ENCODE assay signal across 27 cellular contexts in the genomic region with DNA sequence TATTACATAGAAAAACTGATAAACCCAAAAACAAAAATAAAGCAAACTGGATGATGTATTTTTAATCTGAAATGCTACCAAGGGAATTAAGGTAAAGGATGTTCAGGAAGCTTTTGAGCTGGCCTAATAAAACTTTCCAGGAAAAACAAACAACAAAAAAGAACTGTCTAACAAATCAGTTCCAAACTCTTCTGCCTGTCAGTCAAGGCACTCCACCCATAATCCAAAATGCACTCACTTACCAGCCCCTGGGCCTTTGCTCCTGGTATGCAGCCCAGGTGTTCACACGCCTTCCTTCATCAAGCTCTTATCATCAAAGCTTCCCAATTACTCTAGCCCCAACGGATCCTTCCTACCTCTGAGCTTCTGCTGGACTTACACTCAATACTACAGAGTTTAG. TPM values are rescaled to one million over a fixed set of nuclear protein-coding genes. Genes with fewer than 3 reads are reported as not detected.
DNase-seq lines count a peak whose midpoint lies in the region; ATAC-seq, FAIRE-seq and TF ChIP-seq lines count a peak whose summit lies in the region.
"Had no signal": no experiment of that assay in that cellular context is flagged by ENCODE, and none has a peak within 500 bp of the region (broad histone marks: within the 10 kb centered on the region; RNA-seq: fewer than 3 reads in every experiment).

No MANE protein-coding gene starts in this region.

- 49% methylated on average over 2 of the region's 2 CpGs for WGBS in HepG2 (ENCODE audit: low lambda C conversion rate)
- WGBS in right lobe of liver (ENCODE audit: insufficient coverage, low coverage, low lambda C conversion rate, missing lambda C conversion rate), result 80% methylated on average over 2 of the region's 2 CpGs

- TF ChIP-seq RAD21 in HepG2 (CRISPR knock-in tag; IDR thresholded peaks at IDR 0.05), result no peak

- H3K4me3 Mint-ChIP-seq in Calu3 (ENCODE audit: low read depth, unreplicated experiment), result no peak overlapping the region
- H3K4me3 Mint-ChIP-seq: B cell; CD8-positive, alpha-beta T cell; HFFc6 had no signal

- no peak for TF ChIP-seq EP300 in HepG2 (IDR thresholded peaks at IDR 0.05; ENCODE audit: low read depth in 2 of 2, low read length in 2 of 2)
- TF ChIP-seq EP300 in HepG2 (CRISPR knock-in tag; IDR thresholded peaks at IDR 0.05; ENCODE audit: borderline replicate concordance), result no peak

- peaks cover 21% of the 10 kb centered on the region for H3K4me1 Mint-ChIP-seq in Calu3 (ENCODE audit: low read depth, unreplicated experiment)

- POLR2A ChIA-PET in HepG2 (lab: Yijun Ruan, JAX), result no interaction called here

- H3K79me2 ChIP-seq in HepG2 (ENCODE audit: insufficient read depth, low read length), result peaks cover 33% of the 10 kb centered on the region

- BruUV-seq in HepG2 (replicated peaks; lab: Mats Ljungman, UMichigan) (no TSS peak), Calu3 (replicated peaks; lab: Mats Ljungman, UMichigan) (no TSS peak)

- no peaks in the 10 kb centered on the region for H3K9me3 Mint-ChIP-seq in Calu3 (ENCODE audit: low read depth, unreplicated experiment)
- H3K9me3 Mint-ChIP-seq: CD4-positive, CD25-positive, alpha-beta regulatory T cell; CD8-positive, alpha-beta T cell; HFFc6 had no signal

- H3K36me3 Mint-ChIP-seq in Calu3 (ENCODE audit: insufficient read depth, unreplicated experiment), result peaks cover 14% of the 10 kb centered on the region

- H4K20me1 ChIP-seq in HepG2 (ENCODE audit: insufficient read depth, low read length), result no peaks in the 10 kb centered on the region

- H3K27me3 ChIP-seq in HepG2 (ENCODE audit: control insufficient read depth in 1 of 2, insufficient read depth in 2 of 2, low read length in 2 of 2), result no peaks in the 10 kb centered on the region; a peak in 1 of 5 replicates
- H3K27me3 ChIP-seq in right lobe of liver, result no peaks in the 10 kb centered on the region
- no peaks in the 10 kb centered on the region for H3K27me3 ChIP-seq in HUES48 (ENCODE audit: control insufficient read depth, insufficient read depth, low read length)
- H3K27me3 ChIP-seq: BLaER1 had no signal

- no peak overlapping the region for H3K9ac ChIP-seq in HepG2 (ENCODE audit: insufficient read depth, low read depth, low read length)
- no peak overlapping the region for H3K9ac ChIP-seq in HUES48 (ENCODE audit: low read depth, low read length)
- H3K9ac ChIP-seq: BLaER1 had no signal

- H3K9me3 ChIP-seq in HepG2 (ENCODE audit: low read length) (no peaks in the 10 kb centered on the region), right lobe of liver (no peaks in the 10 kb centered on the region), HUES48 (ENCODE audit: control insufficient read depth, insufficient read depth, low read length) (no peaks in the 10 kb centered on the region)
- H3K9me3 ChIP-seq: BLaER1, Caco-2 had no signal

- no peaks in the 10 kb centered on the region; a peak in 1 of 5 replicates for H3K36me3 ChIP-seq in HepG2 (replicated peaks in 1 of 2; ENCODE audit: control insufficient read depth in 1 of 2, insufficient read depth in 2 of 2, low read length in 2 of 2)
- no peaks in the 10 kb centered on the region for H3K36me3 ChIP-seq in right lobe of liver
- H3K36me3 ChIP-seq in HUES48 (ENCODE audit: control insufficient read depth, insufficient read depth, low read length), result peaks cover 16% of the 10 kb centered on the region

- TF ChIP-seq POLR2A in HepG2 (IDR thresholded peaks at IDR 0.05; ENCODE audit: insufficient read depth in 1 of 2, low read depth in 2 of 2, low read length in 2 of 2) (no peak), right lobe of liver (IDR thresholded peaks at IDR 0.05) (no peak)

- ATAC-seq in HepG2 (no peak), right lobe of liver (no peak)
- ATAC-seq: CD8-positive, alpha-beta T cell; GM12878 had no signal

- no peak overlapping the region for H2AFZ ChIP-seq in HepG2 (ENCODE audit: low read length)

- peaks cover 25% of the 10 kb centered on the region for H3K4me1 ChIP-seq in HepG2 (ENCODE audit: insufficient read depth, low read length)
- peaks cover 0 to 3% (median 3%) of the 10 kb centered on the region in 4 donors for H3K4me1 ChIP-seq in right lobe of liver
- peaks cover 41% of the 10 kb centered on the region for H3K4me1 ChIP-seq in HUES48 (ENCODE audit: control insufficient read depth, insufficient read depth, low read length)

- peak; percentile 34 for FAIRE-seq in HepG2 (lab: Jason Lieb, UNC)
- FAIRE-seq: A204.1, D721Med, GM12878, GM19239, H54 had no signal

- DNase-seq in NCI-H82 (lab: John Stamatoyannopoulos, UW), result peak; percentile 11
- no peak for DNase-seq in NCI-H82 treated with DMSO at 0.1 percent for 48 hours (lab: John Stamatoyannopoulos, UW; ENCODE audit: unreplicated experiment)
- no peak for DNase-seq in HepG2 (ENCODE audit: low spot score)
- DNase-seq in right lobe of liver, result no peak
- DNase-seq in HT-29 (ENCODE audit: low spot score), result no peak
- DNase-seq in HK-2 (ENCODE audit: unreplicated experiment), result no peak
- DNase-seq in Calu3, result no peak
- DNase-seq: Caco-2; CD4-positive, CD25-positive, alpha-beta regulatory T cell; CD8-positive, alpha-beta T cell; DMS 273 treated with DMSO at 0.1 percent for 48 hours; DMS79; EL; GDM1; GOT3; HCEC 1CT; HFFc6 had no signal

- intact Hi-C loops in HepG2 (cut with micrococcal nuclease; ENCODE audit: unreplicated experiment) (no loop called here), right lobe of liver (cut with DNase I) (no loop called here), Calu3 (cut with micrococcal nuclease; ENCODE audit: unreplicated experiment) (no loop called here)

- no peaks in the 10 kb centered on the region for H3K27me3 Mint-ChIP-seq in Calu3 (ENCODE audit: unreplicated experiment)
- H3K27me3 Mint-ChIP-seq: B cell; CD4-positive, CD25-positive, alpha-beta regulatory T cell had no signal

- CTCF ChIA-PET in HepG2 (lab: Yijun Ruan, JAX; ENCODE audit: low intra/inter-chr PET ratio, low total read pairs), result no interaction called here
- CTCF ChIA-PET in Calu3 (lab: Charles Lee), result no interaction called here

- no peak overlapping the region for H3K4me2 ChIP-seq in HepG2 (ENCODE audit: low read depth, low read length)
- H3K4me2 ChIP-seq: BLaER1 had no signal

- TF ChIP-seq CTCF in HepG2 (CRISPR knock-in tag; IDR thresholded peaks at IDR 0.05) (no peak), right lobe of liver (IDR thresholded peaks at IDR 0.05) (no peak), Calu3 (IDR thresholded peaks at IDR 0.05; ENCODE audit: unreplicated experiment) (no peak)

- H3K4me3 ChIP-seq in HepG2 (replicated peaks in 1 of 3; ENCODE audit: insufficient read depth in 1 of 3, low read depth in 2 of 3, low read length in 3 of 3), result no peak overlapping the region
- no peak overlapping the region for H3K4me3 ChIP-seq in right lobe of liver
- no peak overlapping the region for H3K4me3 ChIP-seq in HUES48 (ENCODE audit: low read depth, low read length)
- H3K4me3 ChIP-seq: BLaER1, GM12878 had no signal

- H3K27ac ChIP-seq in HepG2 (ENCODE audit: extremely low read length, insufficient read depth, low read length) (no peak overlapping the region), right lobe of liver (no peak overlapping the region), HUES48 (ENCODE audit: low read depth, low read length) (peak overlapping the region; percentile 21)
- H3K27ac ChIP-seq: 22Rv1, BLaER1, C4-2B had no signal

- in situ Hi-C loops in HepG2 (cut with HindIII; ENCODE audit: extremely low pct_ligation_motif_present, low pct_unique_long_range_greater_than_20kb), result no loop called here

- H3K27ac Mint-ChIP-seq in Calu3 (ENCODE audit: unreplicated experiment), result no peak overlapping the region
- H3K27ac Mint-ChIP-seq: B cell; CD4-positive, CD25-positive, alpha-beta regulatory T cell; CD8-positive, alpha-beta T cell; HFFc6 had no signal

RNA-seq across cellular contexts. Expression of a gene that starts 3.7 kb away (rescaled TPM):
- total RNA-seq in HepG2 (2016; rRNA removed; fragmentation: Illumina TruSeq; extraction: Trizol) (22.9 and 36.6 TPM in 2 replicates), right lobe of liver (10 to 100 TPM in 5 of 6 experiments, 1 to 10 TPM in 1; 7.1 to 12.8 (median 10.5) TPM), Calu3 (2022) (13.2 TPM in 2 replicates)
- 6.8 and 7.3 TPM in 2 replicates for total RNA-seq in HepG2 (2016; cell fraction: cytosol; rRNA removed; fragmentation: Illumina TruSeq; extraction: Trizol; ENCODE audit: low read depth)
- 22.6 and 31.6 TPM in 2 replicates for total RNA-seq in HepG2 (2016; cell fraction: insoluble cytoplasmic fraction; rRNA removed; fragmentation: Illumina TruSeq; extraction: Trizol)
- total RNA-seq in HepG2 (2016; cell fraction: membrane; rRNA removed; fragmentation: Illumina TruSeq; extraction: Trizol), result 7.4 and 8.0 TPM in 2 replicates
- total RNA-seq in HepG2 (2016; cell fraction: nucleus; rRNA removed; fragmentation: Illumina TruSeq; extraction: Trizol), result 22.2 and 23.8 TPM in 2 replicates
- polyA plus RNA-seq in HepG2 (2011; rRNA removed), result 12.6 and 12.9 TPM in 2 replicates
- polyA plus RNA-seq in HepG2 (2011; cell fraction: cytosol; rRNA removed), result 9.3 and 11.0 TPM in 2 replicates
- 14.9 and 16.2 TPM in 2 replicates for polyA plus RNA-seq in HepG2 (2011; cell fraction: nucleus; rRNA removed)
- 10.6 and 14.3 TPM in 2 replicates for polyA plus RNA-seq in HepG2 (2012)
- polyA plus RNA-seq in HepG2 (2016; cell fraction: cytosol; fragmentation: Illumina TruSeq; extraction: Trizol; ENCODE audit: low read depth), result 3.4 and 4.8 TPM in 2 replicates
- polyA plus RNA-seq in HepG2 (2016; cell fraction: insoluble cytoplasmic fraction; fragmentation: Illumina TruSeq; extraction: Trizol; ENCODE audit: low read depth), result 23.3 and 23.8 TPM in 2 replicates
- 3.8 and 4.6 TPM in 2 replicates for polyA plus RNA-seq in HepG2 (2016; cell fraction: membrane; fragmentation: Illumina TruSeq; extraction: Trizol; ENCODE audit: low read depth)
- 17.0 and 17.2 TPM in 2 replicates for polyA plus RNA-seq in HepG2 (2016; cell fraction: nucleus; fragmentation: Illumina TruSeq; extraction: Trizol; ENCODE audit: insufficient read depth, low read depth)
- polyA minus RNA-seq in HepG2 (2011; rRNA and poly(A)+ RNA removed; ENCODE audit: low replicate concordance), result 28.4 and 31.4 TPM in 2 replicates
- polyA minus RNA-seq in HepG2 (2011; cell fraction: cytosol; rRNA and poly(A)+ RNA removed), result 19.6 and 19.7 TPM in 2 replicates
- 41.3 and 44.3 TPM in 2 replicates for polyA minus RNA-seq in HepG2 (2011; cell fraction: nucleus; rRNA and poly(A)+ RNA removed)
- 10.1 and 11.6 TPM in 2 replicates for total RNA-seq in HT-29 (2014; rRNA removed; shearing (Covaris generic))

RNA-seq across cellular contexts. Expression of a gene that starts 32.3 kb away (rescaled TPM):
- total RNA-seq in HepG2 (2016; rRNA removed; fragmentation: Illumina TruSeq; extraction: Trizol) (0.40 TPM in 1 of 2 replicates, not detected in the other), right lobe of liver (1 to 10 TPM in 2 of 6 experiments, under 1 TPM in 3, not detected in 1; 0.26 to 2.8 (median 0.34) TPM), Calu3 (2022) (0.61 and 0.71 TPM in 2 replicates)
- not detected in 2 replicates for total RNA-seq in HepG2 (2016; cell fraction: cytosol; rRNA removed; fragmentation: Illumina TruSeq; extraction: Trizol; ENCODE audit: low read depth)
- total RNA-seq in HepG2 (2016; cell fraction: insoluble cytoplasmic fraction; rRNA removed; fragmentation: Illumina TruSeq; extraction: Trizol), result 0.31 and 0.50 TPM in 2 replicates
- 0.17 TPM in 1 of 2 replicates, not detected in the other for total RNA-seq in HepG2 (2016; cell fraction: membrane; rRNA removed; fragmentation: Illumina TruSeq; extraction: Trizol)
- total RNA-seq in HepG2 (2016; cell fraction: nucleus; rRNA removed; fragmentation: Illumina TruSeq; extraction: Trizol), result 1.4 and 1.8 TPM in 2 replicates
- 0.18 TPM in 1 of 2 replicates, not detected in the other for polyA plus RNA-seq in HepG2 (2011; rRNA removed)
- polyA plus RNA-seq in HepG2 (2011; cell fraction: cytosol; rRNA removed), result 0.12 and 0.32 TPM in 2 replicates
- 0.93 and 1.2 TPM in 2 replicates for polyA plus RNA-seq in HepG2 (2011; cell fraction: nucleus; rRNA removed)
- polyA plus RNA-seq in HepG2 (2012), result 0.19 TPM in 1 of 2 replicates, not detected in the other
- 0.10 and 0.22 TPM in 2 replicates for polyA plus RNA-seq in HepG2 (2016; cell fraction: cytosol; fragmentation: Illumina TruSeq; extraction: Trizol; ENCODE audit: low read depth)
- polyA plus RNA-seq in HepG2 (2016; cell fraction: insoluble cytoplasmic fraction; fragmentation: Illumina TruSeq; extraction: Trizol; ENCODE audit: low read depth), result 0.47 TPM in 1 of 2 replicates, not detected in the other
- 0.18 and 0.33 TPM in 2 replicates for polyA plus RNA-seq in HepG2 (2016; cell fraction: membrane; fragmentation: Illumina TruSeq; extraction: Trizol; ENCODE audit: low read depth)
- not detected in 2 replicates for polyA plus RNA-seq in HepG2 (2016; cell fraction: nucleus; fragmentation: Illumina TruSeq; extraction: Trizol; ENCODE audit: insufficient read depth, low read depth)
- 0.63 and 2.4 TPM in 2 replicates for polyA minus RNA-seq in HepG2 (2011; rRNA and poly(A)+ RNA removed; ENCODE audit: low replicate concordance)
- polyA minus RNA-seq in HepG2 (2011; cell fraction: cytosol; rRNA and poly(A)+ RNA removed), result not detected in 2 replicates
- 4.5 and 5.0 TPM in 2 replicates for polyA minus RNA-seq in HepG2 (2011; cell fraction: nucleus; rRNA and poly(A)+ RNA removed)
- 1.1 TPM in 1 of 2 replicates, not detected in the other for total RNA-seq in HT-29 (2014; rRNA removed; shearing (Covaris generic))
